In the genomic region with DNA sequence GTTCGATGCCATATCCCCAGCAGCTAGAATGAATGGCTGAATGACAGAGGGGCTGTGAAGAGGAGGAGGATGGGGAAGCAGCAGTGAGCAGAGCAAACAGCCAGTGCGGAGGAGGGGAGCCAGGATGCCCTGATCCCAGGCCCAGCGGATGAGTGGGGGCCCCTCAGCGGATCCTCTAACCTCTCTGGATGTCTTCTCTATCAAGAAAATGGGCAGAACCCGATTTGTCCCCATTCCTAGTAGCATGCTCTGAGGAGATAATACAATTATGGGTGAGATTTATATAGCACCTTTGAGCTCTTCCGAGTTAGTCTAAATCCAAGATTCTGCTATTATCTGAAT, we compare ENCODE assay signal across 10 cellular contexts. TPM values are rescaled to one million over a fixed set of nuclear protein-coding genes. Genes with fewer than 3 reads are reported as not detected.
A peak's percentile ranks its signal among the peaks of the same experiment; 100 is the strongest.
DNase-seq lines count a peak whose midpoint lies in the region; ATAC-seq and TF ChIP-seq lines count a peak whose summit lies in the region.
"Had no signal": no experiment of that assay in that cellular context is flagged by ENCODE, and none has a peak within 500 bp of the region (broad histone marks: within the 10 kb centered on the region; RNA-seq: fewer than 3 reads in every experiment).

No MANE protein-coding gene starts in this region.

- H3K27me3 Mint-ChIP-seq in activated naive CD4-positive, alpha-beta T cell treated with anti-CD3 and anti-CD28 coated beads, Interleukin-2, amount 10 ng/mL, durations not matched to agents 7 days and 5 days: no peaks in the 10 kb centered on the region
- no peaks in the 10 kb centered on the region for H3K27me3 Mint-ChIP-seq in central memory CD8-positive, alpha-beta T cell
- no peaks in the 10 kb centered on the region for H3K27me3 Mint-ChIP-seq in mesothelial cell of epicardium (ENCODE audit: low read depth)

- H3K4me3 ChIP-seq in upper lobe of left lung: peak overlapping the region in 1 of 4 donors; percentile 18

- H3K27me3 ChIP-seq in upper lobe of left lung: no peaks in the 10 kb centered on the region

- peaks cover 0 to 11% (median 0%) of the 10 kb centered on the region in 4 donors for H3K36me3 ChIP-seq in upper lobe of left lung

- no peak for TF ChIP-seq EP300 in upper lobe of left lung (IDR thresholded peaks at IDR 0.05)

- H3K9me3 ChIP-seq in upper lobe of left lung: no peaks in the 10 kb centered on the region

- H3K27ac Mint-ChIP-seq in activated naive CD4-positive, alpha-beta T cell treated with anti-CD3 and anti-CD28 coated beads, Interleukin-2, amount 10 ng/mL, durations not matched to agents 7 days and 5 days: peak overlapping the region; percentile 95
- peak overlapping the region; percentile 86 for H3K27ac Mint-ChIP-seq in central memory CD8-positive, alpha-beta T cell (ENCODE audit: low read depth)
- peak overlapping the region; percentile 99 for H3K27ac Mint-ChIP-seq in mesothelial cell of epicardium
- H3K27ac Mint-ChIP-seq: memory B cell had no signal

- H3K9me3 Mint-ChIP-seq in activated naive CD4-positive, alpha-beta T cell treated with anti-CD3 and anti-CD28 coated beads, Interleukin-2, amount 10 ng/mL, durations not matched to agents 7 days and 5 days: no peaks in the 10 kb centered on the region
- H3K9me3 Mint-ChIP-seq in central memory CD8-positive, alpha-beta T cell: no peaks in the 10 kb centered on the region
- H3K9me3 Mint-ChIP-seq in mesothelial cell of epicardium: no peaks in the 10 kb centered on the region
- H3K9me3 Mint-ChIP-seq: memory B cell had no signal

- no peak for TF ChIP-seq POLR2A in upper lobe of left lung (IDR thresholded peaks at IDR 0.05)

- no peak for ATAC-seq in central memory CD8-positive, alpha-beta T cell (replicated peaks; ENCODE audit: extremely low read depth, poor library complexity, severe bottlenecking)
- ATAC-seq in upper lobe of left lung (ENCODE audit: low FRiP score in 2 of 2): no peak
- no peak for ATAC-seq in GM21529 (IDR thresholded peaks at IDR 0.05; ENCODE audit: unreplicated experiment)

- TF ChIP-seq CTCF in mesothelial cell of epicardium (IDR thresholded peaks at IDR 0.05; ENCODE audit: unreplicated experiment): no peak
- no peak for TF ChIP-seq CTCF in upper lobe of left lung (IDR thresholded peaks at IDR 0.05)

- peak overlapping the region; percentile 91 to 93 (median 92) for H3K27ac ChIP-seq in upper lobe of left lung

- H3K4me1 ChIP-seq in upper lobe of left lung: peaks cover 95 to 99% (median 96%) of the 10 kb centered on the region in 4 donors

- 50 to 53% methylated on average over 6 of the region's 6 CpGs for WGBS in upper lobe of left lung, 2 donors

- no peak for DNase-seq in activated naive CD4-positive, alpha-beta T cell treated with anti-CD3 and anti-CD28 coated beads, Interleukin-2, amount 10 ng/mL, durations not matched to agents 7 days and 5 days
- DNase-seq in activated naive CD4-positive, alpha-beta T cell treated with anti-CD3 and anti-CD28 coated beads, Interleukin-2, amount 50 U/mL, for 16 hours: no peak
- DNase-seq in central memory CD8-positive, alpha-beta T cell (ENCODE audit: low spot score in 2 of 2): no peak
- DNase-seq in mesothelial cell of epicardium (ENCODE audit: low spot score in 2 of 2, unreplicated experiment in 2 of 2): no peak
- no peak for DNase-seq in upper lobe of left lung
- DNase-seq in SKM-1 treated with dmso at 0.1 percent for 144 hours (lab: John Stamatoyannopoulos, UW; ENCODE audit: unreplicated experiment): no peak
- DNase-seq in iPS-NIHi7 (ENCODE audit: extremely low spot score): no peak
- DNase-seq: NCI-H1105 treated with DMSO at 0.1 percent for 48 hours had no signal

- peak overlapping the region; percentile 62 for H3K4me3 Mint-ChIP-seq in activated naive CD4-positive, alpha-beta T cell treated with anti-CD3 and anti-CD28 coated beads, Interleukin-2, amount 10 ng/mL, durations not matched to agents 7 days and 5 days
- peak overlapping the region; percentile 63 for H3K4me3 Mint-ChIP-seq in central memory CD8-positive, alpha-beta T cell
- peak overlapping the region; percentile 13 for H3K4me3 Mint-ChIP-seq in mesothelial cell of epicardium
- H3K4me3 Mint-ChIP-seq: memory B cell had no signal

- CTCF ChIA-PET in activated naive CD4-positive, alpha-beta T cell treated with anti-CD3 and anti-CD28 coated beads, Interleukin-2, amount 10 ng/mL, durations not matched to agents 7 days and 5 days (lab: Charles Lee): interaction anchor here (1.3 to 14.9 kb wide), 7 partner anchors 10 to 62 kb away, joined by 3 to 773 read pairs (median 7); a partner anchor contains a TSS

- H3K4me1 Mint-ChIP-seq in activated naive CD4-positive, alpha-beta T cell treated with anti-CD3 and anti-CD28 coated beads, Interleukin-2, amount 10 ng/mL, durations not matched to agents 7 days and 5 days: peaks cover 98% of the 10 kb centered on the region
- peaks cover 89% of the 10 kb centered on the region for H3K4me1 Mint-ChIP-seq in central memory CD8-positive, alpha-beta T cell
- H3K4me1 Mint-ChIP-seq in mesothelial cell of epicardium: peaks cover 88% of the 10 kb centered on the region

- peaks cover 29% of the 10 kb centered on the region for H3K36me3 Mint-ChIP-seq in activated naive CD4-positive, alpha-beta T cell treated with anti-CD3 and anti-CD28 coated beads, Interleukin-2, amount 10 ng/mL, durations not matched to agents 7 days and 5 days
- peaks cover 25% of the 10 kb centered on the region for H3K36me3 Mint-ChIP-seq in central memory CD8-positive, alpha-beta T cell (ENCODE audit: insufficient read depth)
- H3K36me3 Mint-ChIP-seq in mesothelial cell of epicardium: no peaks in the 10 kb centered on the region
- H3K36me3 Mint-ChIP-seq: memory B cell had no signal

RNA-seq across cellular contexts. Expression of a gene that starts 30.0 kb away (rescaled TPM):
- 1,924 to 1,989 TPM (median 1,950 TPM) in 3 replicates for total RNA-seq in mesothelial cell of epicardium
- total RNA-seq in upper lobe of left lung: 1,000 to 10,000 TPM; 1,008 to 2,508 (median 1,628) TPM

RNA-seq across cellular contexts. Expression of a gene that starts 34.6 kb away (rescaled TPM):
- total RNA-seq in mesothelial cell of epicardium (113 to 123 TPM (median 117 TPM) in 3 replicates), upper lobe of left lung (100 to 1,000 TPM in 4 of 6 donors, 10 to 100 TPM in 2; 67.8 to 210 (median 116) TPM)

RNA-seq across cellular contexts. Expression of a gene that starts 36.4 kb away (rescaled TPM):
- 121 to 134 TPM (median 127 TPM) in 3 replicates for total RNA-seq in mesothelial cell of epicardium
- 100 to 1,000 TPM in 1 of 6 donors, 10 to 100 TPM in 5; 48.1 to 140 (median 69.6) TPM for total RNA-seq in upper lobe of left lung

Comparison
In these comparisons a context has a peak if more than half of its experiments do, and no peak if none do; other contexts are left out.
1. H3K4me3 Mint-ChIP-seq: peak in every context shown above with its lines; median percentile 63 in central memory CD8-positive, alpha-beta T cell; 62 in activated naive CD4-positive, alpha-beta T cell treated with anti-CD3 and anti-CD28 coated beads, Interleukin-2, amount 10 ng/mL, durations not matched to agents 7 days and 5 days; 13 in mesothelial cell of epicardium.